ENCODE assay signal across 9 cellular contexts in the genomic region with DNA sequence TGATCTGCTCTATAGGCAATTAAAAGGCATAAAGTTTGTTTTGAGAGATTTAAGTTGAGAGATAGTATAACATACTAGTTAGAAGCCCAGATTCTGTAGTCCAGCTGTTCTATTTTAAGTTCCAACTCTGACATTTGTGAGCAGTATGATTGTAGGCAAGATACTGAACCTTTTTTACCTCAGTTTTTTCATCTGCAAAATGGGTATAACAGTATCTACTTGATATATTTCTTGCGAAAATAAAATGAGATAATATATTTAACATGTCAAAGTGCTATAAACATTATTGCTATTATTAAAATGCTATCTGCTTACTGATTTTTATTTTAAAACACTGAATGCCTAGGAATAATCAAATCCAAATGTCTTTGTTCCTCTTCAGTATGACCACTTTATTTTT. TPM values are rescaled to one million over a fixed set of nuclear protein-coding genes. Genes with fewer than 3 reads are reported as not detected.
"Had no signal": no experiment of that assay in that cellular context is flagged by ENCODE, and none has a peak within 500 bp of the region (broad histone marks: within the 10 kb centered on the region; RNA-seq: fewer than 3 reads in every experiment).

No MANE protein-coding gene starts in this region.

- FAIRE-seq: HTR-8/SVneo had no signal

- H3K9ac ChIP-seq: KMS-11 had no signal

- H3K27ac ChIP-seq: HL-60, KMS-11 had no signal

- DNase-seq: IMR-90, KBM-7, KG1 had no signal

- H3K4me2 ChIP-seq: KMS-11 had no signal

RNA-seq across cellular contexts. Expression of a gene that starts 19.2 kb away (rescaled TPM):
- total RNA-seq: HT-29, HT1080, IMR-90 had no signal
- polyA plus RNA-seq: IgD-negative memory B cell, IMR-90 had no signal
